ENCODE assay signal across 35 cellular contexts in genomic region chr11:76506833-76507232, GRCh38.
"Had no signal": no experiment of that assay in that cellular context is flagged by ENCODE, and none has a peak within 500 bp of the region (broad histone marks: within the 10 kb centered on the region; RNA-seq: fewer than 3 reads in every experiment).

No MANE protein-coding gene starts in this region.

- H3K4me3 ChIP-seq: adrenal gland, body of pancreas, breast epithelium had no signal

- ATAC-seq: activated CD8-positive, alpha-beta T cell treated with anti-CD3 and anti-CD28 coated beads for 36 hours; activated naive CD4-positive, alpha-beta T cell treated with anti-CD3 and anti-CD28 coated beads, Interleukin-2, amount 50 U/mL, for 72 hours; activated T-cell treated with anti-CD3 and anti-CD28 coated beads, Interleukin-2, amount 50 U/mL, for 4 hours; activated T-cell treated with anti-CD3 and anti-CD28 coated beads, Interleukin-2, amount 50 U/mL, for 72 hours; activated T-helper 17 cell treated with anti-CD3 and anti-CD28 coated beads, Interleukin-2, amount 50 U/mL, for 72 hours; body of pancreas had no signal

- H3K36me3 ChIP-seq: adrenal gland, brain microvascular endothelial cell, breast epithelium had no signal

- H3K4me3 Mint-ChIP-seq: activated B cell treated with CpG ODN at 0.5 μM for 24 hours; activated CD4-positive, alpha-beta memory T cell treated with anti-CD3 and anti-CD28 coated beads for 36 hours; activated CD4-positive, alpha-beta T cell treated with anti-CD3 and anti-CD28 coated beads, Interleukin-2, amount 10 ng/mL, durations not matched to agents 24 days and 14 days; activated CD8-positive, alpha-beta T cell treated with anti-CD3 and anti-CD28 coated beads for 36 hours; activated naive CD4-positive, alpha-beta T cell treated with anti-CD3 and anti-CD28 coated beads for 36 hours; activated naive CD8-positive, alpha-beta T cell treated with anti-CD3 and anti-CD28 coated beads for 36 hours; activated T-cell treated with anti-CD3 and anti-CD28 coated beads, Interleukin-2, amount 50 U/mL, for 4 hours; activated T-cell treated with anti-CD3 and anti-CD28 coated beads, Interleukin-2, amount 50 U/mL, for 72 hours; activated T-helper 1 cell treated with anti-CD3 and anti-CD28 coated beads, Interleukin-12 subunit alpha, Interleukin-12 subunit beta, Interleukin-2, Interleukin-4 antibody, amounts not matched to agents 30 ng/mL and 10 ng/mL and 1 ng/mL, durations not matched to agents 14 hours and 24 hours and 36 hours; activated T-helper 17 cell treated with anti-CD3 and anti-CD28 coated beads, Interleukin-2, amount 50 U/mL, for 72 hours; T-helper 1 cell treated with Interleukin-12 subunit alpha and Interleukin-12 subunit beta and Interleukin-4 antibody, amounts not matched to agents 30 μg/mL and 1 μg/mL, for 36 hours; T-helper 2 cell treated with Interferon-gamma antibody and Interleukin-4, amounts not matched to agents 5 μg/mL and 100 μg/mL, for 36 hours had no signal

- H3K4me1 ChIP-seq: breast epithelium had no signal

- H3K9me3 Mint-ChIP-seq: activated B cell treated with CpG ODN at 0.5 μM for 24 hours; activated CD4-positive, alpha-beta memory T cell treated with anti-CD3 and anti-CD28 coated beads for 36 hours; activated CD8-positive, alpha-beta T cell treated with anti-CD3 and anti-CD28 coated beads for 36 hours; activated naive CD4-positive, alpha-beta T cell treated with anti-CD3 and anti-CD28 coated beads for 36 hours; activated naive CD4-positive, alpha-beta T cell treated with anti-CD3 and anti-CD28 coated beads, Interleukin-2, amount 50 U/mL, for 72 hours; activated naive CD8-positive, alpha-beta T cell treated with anti-CD3 and anti-CD28 coated beads for 36 hours; activated T-cell treated with anti-CD3 and anti-CD28 coated beads, Interleukin-2, amount 50 U/mL, for 4 hours; activated T-cell treated with anti-CD3 and anti-CD28 coated beads, Interleukin-2, amount 50 U/mL, for 72 hours; activated T-helper 17 cell treated with anti-CD3 and anti-CD28 coated beads, Interleukin-2, amount 50 U/mL, for 72 hours; T-helper 2 cell treated with Interferon-gamma antibody and Interleukin-4, amounts not matched to agents 5 μg/mL and 100 μg/mL, for 36 hours had no signal

- H3K27ac Mint-ChIP-seq: activated B cell treated with CpG ODN at 0.5 μM for 24 hours; activated CD4-positive, alpha-beta memory T cell treated with anti-CD3 and anti-CD28 coated beads for 36 hours; activated CD4-positive, alpha-beta T cell treated with anti-CD3 and anti-CD28 coated beads, Interleukin-2, amount 10 ng/mL, durations not matched to agents 24 days and 14 days; activated CD8-positive, alpha-beta T cell treated with anti-CD3 and anti-CD28 coated beads for 36 hours; activated naive CD4-positive, alpha-beta T cell treated with anti-CD3 and anti-CD28 coated beads for 36 hours; activated naive CD4-positive, alpha-beta T cell treated with anti-CD3 and anti-CD28 coated beads, Interleukin-2, amount 50 U/mL, for 72 hours; activated naive CD8-positive, alpha-beta T cell treated with anti-CD3 and anti-CD28 coated beads for 36 hours; activated T-cell treated with anti-CD3 and anti-CD28 coated beads, Interleukin-2, amount 50 U/mL, for 72 hours; activated T-helper 1 cell treated with anti-CD3 and anti-CD28 coated beads, Interleukin-12 subunit alpha, Interleukin-12 subunit beta, Interleukin-2, Interleukin-4 antibody, amounts not matched to agents 30 ng/mL and 10 ng/mL and 1 ng/mL, durations not matched to agents 14 hours and 24 hours and 36 hours; activated T-helper 17 cell treated with anti-CD3 and anti-CD28 coated beads, Interleukin-2, amount 50 U/mL, for 72 hours; T-helper 1 cell treated with Interleukin-12 subunit alpha and Interleukin-12 subunit beta and Interleukin-4 antibody, amounts not matched to agents 30 μg/mL and 1 μg/mL, for 36 hours; T-helper 2 cell treated with Interferon-gamma antibody and Interleukin-4, amounts not matched to agents 5 μg/mL and 100 μg/mL, for 36 hours had no signal

- H3K4me1 Mint-ChIP-seq: activated B cell treated with CpG ODN at 0.5 μM for 24 hours; activated CD4-positive, alpha-beta T cell treated with anti-CD3 and anti-CD28 coated beads, Interleukin-2, amount 10 ng/mL, durations not matched to agents 24 days and 14 days; activated T-helper 17 cell treated with anti-CD3 and anti-CD28 coated beads, Interleukin-2, amount 50 U/mL, for 72 hours had no signal

- DNase-seq: activated B cell treated with CpG ODN at 0.5 μM for 24 hours; activated CD4-positive, alpha-beta memory T cell treated with anti-CD3 and anti-CD28 coated beads for 36 hours; activated CD4-positive, alpha-beta T cell treated with anti-CD3 and anti-CD28 coated beads for 4 hours; activated CD4-positive, alpha-beta T cell treated with anti-CD3 and anti-CD28 coated beads, Interleukin-2, amount 10 ng/mL, durations not matched to agents 24 days and 14 days; activated CD4-positive, alpha-beta T cell treated with anti-CD3 and anti-CD28 coated beads, Interleukin-2, amount 50 U/mL, for 1 hour; activated CD4-positive, alpha-beta T cell treated with anti-CD3 and anti-CD28 coated beads, Interleukin-2, amount 50 U/mL, for 4 hours; activated CD4-positive, CD25-positive, alpha-beta regulatory T cell treated with anti-CD3 and anti-CD28 coated beads, Interleukin-2, amount 50 U/mL, for 72 hours; activated CD8-positive, alpha-beta memory T cell treated with anti-CD3 and anti-CD28 coated beads, Interleukin-2, amount 50 U/mL, for 4 hours; activated CD8-positive, alpha-beta T cell treated with anti-CD3 and anti-CD28 coated beads for 36 hours; activated effector memory CD4-positive, alpha-beta T cell treated with anti-CD3 and anti-CD28 coated beads, Interleukin-2, amount 50 U/mL, for 16 hours; activated gamma-delta T cell treated with Interleukin-2 at 50 U/mL for 16 hours; activated naive CD4-positive, alpha-beta T cell; activated naive CD4-positive, alpha-beta T cell treated with anti-CD3 and anti-CD28 coated beads for 36 hours; activated naive CD4-positive, alpha-beta T cell treated with anti-CD3 and anti-CD28 coated beads, Interleukin-2, amount 50 U/mL, for 16 hours; activated naive CD8-positive, alpha-beta T cell treated with anti-CD3 and anti-CD28 coated beads for 36 hours; activated T-cell treated with anti-CD3 and anti-CD28 coated beads for 4 hours; activated T-cell treated with anti-CD3 and anti-CD28 coated beads, Interleukin-2, amount 50 U/mL, for 1 hour; activated T-cell treated with anti-CD3 and anti-CD28 coated beads, Interleukin-2, amount 50 U/mL, for 4 hours; activated T-cell treated with anti-CD3 and anti-CD28 coated beads, Interleukin-2, amount 50 U/mL, for 72 hours; adrenal gland; amniotic stem cell; aorta; body of pancreas; brain microvascular endothelial cell; central memory CD4-positive, alpha-beta T cell; T-helper 1 cell; T-helper 2 cell; T-helper 9 cell; WERI-Rb-1 had no signal

- H3K27me3 ChIP-seq: adrenal gland, body of pancreas, brain microvascular endothelial cell, breast epithelium had no signal

- H3K27me3 Mint-ChIP-seq: activated B cell treated with CpG ODN at 0.5 μM for 24 hours; activated CD4-positive, alpha-beta memory T cell treated with anti-CD3 and anti-CD28 coated beads for 36 hours; activated CD4-positive, alpha-beta T cell treated with anti-CD3 and anti-CD28 coated beads, Interleukin-2, amount 10 ng/mL, durations not matched to agents 24 days and 14 days; activated CD8-positive, alpha-beta T cell treated with anti-CD3 and anti-CD28 coated beads for 36 hours; activated naive CD8-positive, alpha-beta T cell treated with anti-CD3 and anti-CD28 coated beads for 36 hours; activated T-helper 17 cell treated with anti-CD3 and anti-CD28 coated beads, Interleukin-2, amount 50 U/mL, for 72 hours had no signal

- H3K27ac ChIP-seq: adrenal gland, body of pancreas, brain microvascular endothelial cell, breast epithelium, WERI-Rb-1 had no signal
